ENCODE assay signal across 2 cellular contexts in genomic region chr22:42188808-42189447, GRCh38.
TF ChIP-seq lines count a peak whose summit lies in the region.

No MANE protein-coding gene starts in this region.

TF ChIP-seq in SK-N-SH, 30 proteins besides CTCF, POLR2A, EP300 and RAD21 (continued from another document):
- TF ChIP-seq REST (IDR thresholded peaks at IDR 0.05; ENCODE audit: low read depth, low read length) = 0 out of 2 replicates have a peak, but pooled peaks have one; percentile 39
- peak; percentile 30; the same call in 1 of the 2 replicates for TF ChIP-seq FOSL2 (IDR thresholded peaks at IDR 0.05; ENCODE audit: borderline replicate concordance, low read depth)
TF ChIP-seq in SK-N-SH: peak in this region for 2.

TF ChIP-seq in SK-N-SH treated with all-trans-retinoic acid at 6 μM for 48 hours, 23 proteins besides CTCF, POLR2A, EP300 and RAD21 (continued from another document):
- no peak for TF ChIP-seq ZNF565 (CRISPR knock-in tag; conservative IDR thresholded peaks at IDR 0.05; ENCODE audit: low read depth)
